In the genomic region with DNA sequence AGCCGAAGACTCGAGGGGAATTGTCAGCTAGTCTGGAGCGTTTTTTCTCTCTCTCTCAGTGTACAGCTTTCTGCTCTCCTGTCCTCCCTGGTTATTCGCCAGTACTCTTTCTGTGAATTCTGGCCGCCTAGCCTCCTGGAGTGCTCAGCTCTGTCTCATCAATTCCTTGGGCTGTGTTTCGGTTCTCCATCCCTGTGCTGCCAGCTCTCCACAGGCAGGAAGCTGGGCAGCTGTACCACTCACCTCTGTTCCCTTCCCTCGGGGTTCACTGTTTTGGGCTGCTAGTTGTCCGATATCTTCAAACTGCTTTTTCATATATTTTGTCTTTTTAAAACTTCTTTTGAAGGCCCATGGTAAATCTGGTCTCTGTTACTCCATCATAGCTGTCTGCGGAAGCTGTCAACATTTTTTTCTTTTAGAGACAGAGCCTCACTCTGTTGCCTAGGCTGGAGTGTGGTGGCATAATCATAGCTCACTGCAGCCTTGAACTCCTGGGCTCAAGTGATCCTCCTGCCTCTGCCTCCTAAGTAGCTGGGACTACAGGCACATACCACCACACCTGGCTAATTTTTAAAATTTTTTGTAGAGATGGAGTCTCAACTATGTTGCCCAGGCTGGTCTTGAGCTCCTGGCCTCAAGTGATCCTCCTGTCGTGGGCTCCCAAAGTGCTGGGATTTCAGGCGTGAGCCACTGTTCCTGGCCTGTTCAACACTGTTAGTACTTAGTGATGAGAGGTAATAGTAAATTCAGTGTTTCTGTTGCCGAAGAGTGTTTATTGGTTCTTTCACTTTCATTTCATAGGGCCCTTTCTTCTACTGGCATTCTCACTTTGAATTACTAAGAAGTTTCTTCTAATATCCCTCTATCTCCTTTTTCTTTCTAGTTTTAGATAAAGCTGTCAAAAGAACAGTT, we compare ENCODE assay signal across 8 cellular contexts. TPM values are rescaled to one million over a fixed set of nuclear protein-coding genes. Genes with fewer than 3 reads are reported as not detected.
A peak's percentile ranks its signal among the peaks of the same experiment; 100 is the strongest.
DNase-seq lines count a peak whose midpoint lies in the region; ATAC-seq and FAIRE-seq lines count a peak whose summit lies in the region.
"Had no signal": no experiment of that assay in that cellular context is flagged by ENCODE, and none has a peak within 500 bp of the region (broad histone marks: within the 10 kb centered on the region; RNA-seq: fewer than 3 reads in every experiment).

No MANE protein-coding gene starts in this region.

- peaks cover 3% of the 10 kb centered on the region for H3K36me3 Mint-ChIP-seq in activated naive CD4-positive, alpha-beta T cell treated with anti-CD3 and anti-CD28 coated beads, Interleukin-2, amount 50 U/mL, for 24 hours
- H3K36me3 Mint-ChIP-seq in stimulated activated effector memory CD8-positive, alpha-beta T cell treated with anti-CD3 and anti-CD28 coated beads, Interleukin-12 subunit alpha, Interleukin-12 subunit beta, amount 100 ng/mL, for 72 hours, result peaks cover 11% of the 10 kb centered on the region

- intact Hi-C loops in posterior vena cava (cut with DNase I), result no loop called here

- FAIRE-seq in GM19239 (lab: Jason Lieb, UNC), result peak; percentile 79

- ATAC-seq in HG02884 (IDR thresholded peaks at IDR 0.05; ENCODE audit: unreplicated experiment), result peak; percentile 77
- peak; percentile 81 for ATAC-seq in stimulated activated effector memory CD8-positive, alpha-beta T cell treated with anti-CD3 and anti-CD28 coated beads, Interleukin-12 subunit alpha, Interleukin-12 subunit beta, amount 100 ng/mL, for 72 hours

- H3K4me1 Mint-ChIP-seq in activated naive CD4-positive, alpha-beta T cell treated with anti-CD3 and anti-CD28 coated beads, Interleukin-2, amount 50 U/mL, for 24 hours, result peaks cover 18% of the 10 kb centered on the region
- H3K4me1 Mint-ChIP-seq in stimulated activated effector memory CD8-positive, alpha-beta T cell treated with anti-CD3 and anti-CD28 coated beads, Interleukin-12 subunit alpha, Interleukin-12 subunit beta, amount 100 ng/mL, for 72 hours, result peaks cover 17% of the 10 kb centered on the region

- H3K27me3 Mint-ChIP-seq in activated naive CD4-positive, alpha-beta T cell treated with anti-CD3 and anti-CD28 coated beads, Interleukin-2, amount 50 U/mL, for 24 hours, result no peaks in the 10 kb centered on the region

- peak overlapping the region; percentile 73 for H3K27ac Mint-ChIP-seq in activated naive CD4-positive, alpha-beta T cell treated with anti-CD3 and anti-CD28 coated beads, Interleukin-2, amount 50 U/mL, for 24 hours
- peak overlapping the region; percentile 94 for H3K27ac Mint-ChIP-seq in stimulated activated effector memory CD8-positive, alpha-beta T cell treated with anti-CD3 and anti-CD28 coated beads, Interleukin-12 subunit alpha, Interleukin-12 subunit beta, amount 100 ng/mL, for 72 hours

- no peaks in the 10 kb centered on the region for H3K9me3 Mint-ChIP-seq in activated naive CD4-positive, alpha-beta T cell treated with anti-CD3 and anti-CD28 coated beads, Interleukin-2, amount 50 U/mL, for 24 hours
- no peaks in the 10 kb centered on the region for H3K9me3 Mint-ChIP-seq in stimulated activated effector memory CD8-positive, alpha-beta T cell treated with anti-CD3 and anti-CD28 coated beads, Interleukin-12 subunit alpha, Interleukin-12 subunit beta, amount 100 ng/mL, for 72 hours

- no peak for DNase-seq in GM19239 (ENCODE audit: insufficient read length, low spot score)
- no peak for DNase-seq in stimulated activated effector memory CD8-positive, alpha-beta T cell treated with anti-CD3 and anti-CD28 coated beads, Interleukin-12 subunit alpha, Interleukin-12 subunit beta, amount 100 ng/mL, for 72 hours (ENCODE audit: low spot score in 2 of 2)
- DNase-seq in effector CD4-positive, alpha-beta T cell, result no peak
- DNase-seq in iPS-NIHi11 (ENCODE audit: low spot score), result no peak
- DNase-seq in posterior vena cava (ENCODE audit: low spot score), result no peak
- DNase-seq: stimulated activated CD4-positive, alpha-beta T cell treated with anti-CD3 and anti-CD28 coated beads, Interleukin-15, amount 100 ng/mL, for 24 hours had no signal

- H3K4me3 Mint-ChIP-seq in activated naive CD4-positive, alpha-beta T cell treated with anti-CD3 and anti-CD28 coated beads, Interleukin-2, amount 50 U/mL, for 24 hours, result peak overlapping the region; percentile 76
- peak overlapping the region; percentile 71 for H3K4me3 Mint-ChIP-seq in stimulated activated effector memory CD8-positive, alpha-beta T cell treated with anti-CD3 and anti-CD28 coated beads, Interleukin-12 subunit alpha, Interleukin-12 subunit beta, amount 100 ng/mL, for 72 hours

RNA-seq across cellular contexts. Expression of a gene that starts 18.6 kb away (rescaled TPM):
- total RNA-seq in posterior vena cava, result 1 to 10 TPM; 8.6 to 9.7 TPM

RNA-seq across cellular contexts. Expression of a gene that starts 45.9 kb away (rescaled TPM):
- total RNA-seq in posterior vena cava, result 10 to 100 TPM; 23.3 to 26.1 TPM
